In genomic region chr2:128501022-128501690, GRCh38 we compare ENCODE assay signal across 18 cellular contexts.
DNase-seq lines count a peak whose midpoint lies in the region; ATAC-seq and TF ChIP-seq lines count a peak whose summit lies in the region.
"Had no signal": no experiment of that assay in that cellular context is flagged by ENCODE, and none has a peak within 500 bp of the region (broad histone marks: within the 10 kb centered on the region; RNA-seq: fewer than 3 reads in every experiment).

No MANE protein-coding gene starts in this region.

- H3K4me1 Mint-ChIP-seq in type B pancreatic cell (ENCODE audit: unreplicated experiment): peaks cover 20% of the 10 kb centered on the region
- H3K4me1 Mint-ChIP-seq in activated CD4-positive, alpha-beta T cell treated with anti-CD3 and anti-CD28 coated beads for 36 hours: no peaks in the 10 kb centered on the region

- no peak overlapping the region for H3K4me3 Mint-ChIP-seq in type B pancreatic cell
- no peak overlapping the region for H3K4me3 Mint-ChIP-seq in activated CD4-positive, alpha-beta T cell treated with anti-CD3 and anti-CD28 coated beads for 36 hours
- H3K4me3 Mint-ChIP-seq: CD8-positive, alpha-beta T cell had no signal

- intact Hi-C loops in activated CD4-positive, alpha-beta T cell treated with anti-CD3 and anti-CD28 coated beads for 36 hours (cut with DNase I, micrococcal nuclease): no loop called here
- intact Hi-C loops in psoas muscle (cut with DNase I): no loop called here

- 73 to 76% (median 73%) methylated on average over 12 of the region's 12 CpGs for WGBS in psoas muscle, 3 donors

- no peak for TF ChIP-seq CTCF in type B pancreatic cell (conservative IDR thresholded peaks at IDR 0.05)
- TF ChIP-seq CTCF in psoas muscle (IDR thresholded peaks at IDR 0.05): no peak

- H3K27me3 ChIP-seq in psoas muscle (ENCODE audit: insufficient read depth in 3 of 3, low read length in 2 of 3): no peaks in the 10 kb centered on the region

- POLR2A ChIA-PET in activated CD4-positive, alpha-beta T cell treated with anti-CD3 and anti-CD28 coated beads for 36 hours (lab: Charles Lee): no interaction called here

- no peaks in the 10 kb centered on the region for H3K9me3 Mint-ChIP-seq in type B pancreatic cell
- no peaks in the 10 kb centered on the region for H3K9me3 Mint-ChIP-seq in activated CD4-positive, alpha-beta T cell treated with anti-CD3 and anti-CD28 coated beads for 36 hours (ENCODE audit: low read depth)
- H3K9me3 Mint-ChIP-seq: CD8-positive, alpha-beta T cell had no signal

- H3K9me3 ChIP-seq in KOPT-K1 (ENCODE audit: insufficient read depth, low read length, poor library complexity, severe bottlenecking) (no peaks in the 10 kb centered on the region), psoas muscle (no peaks in the 10 kb centered on the region)

- no peaks in the 10 kb centered on the region for H3K4me1 ChIP-seq in psoas muscle

- no peak for ATAC-seq in activated CD4-positive, alpha-beta T cell treated with anti-CD3 and anti-CD28 coated beads for 36 hours
- ATAC-seq in psoas muscle: no peak
- ATAC-seq: CD8-positive, alpha-beta T cell; SK-N-SH treated with all-trans-retinoic acid at 6 μM for 48 hours had no signal

- no peaks in the 10 kb centered on the region for H3K36me3 Mint-ChIP-seq in type B pancreatic cell
- no peaks in the 10 kb centered on the region for H3K36me3 Mint-ChIP-seq in activated CD4-positive, alpha-beta T cell treated with anti-CD3 and anti-CD28 coated beads for 36 hours (ENCODE audit: low read depth)
- H3K36me3 Mint-ChIP-seq: CD8-positive, alpha-beta T cell had no signal

- DNase-seq in DMS79 treated with DMSO at 0.1 percent for 48 hours (lab: John Stamatoyannopoulos, UW): peak; percentile 10
- DNase-seq in islet precursor cell: peak; percentile 41
- DNase-seq in type B pancreatic cell (ENCODE audit: extremely low spot score, unreplicated experiment): peak; percentile 42
- DNase-seq in NOMO-1 treated with DMSO at 0.1 percent for 48 hours (lab: John Stamatoyannopoulos, UW; ENCODE audit: unreplicated experiment): no peak
- DNase-seq in activated CD4-positive, alpha-beta T cell treated with anti-CD3 and anti-CD28 coated beads for 36 hours: no peak
- DNase-seq in psoas muscle: no peak
- DNase-seq: GF-D8, GOT3, Kasumi-1, NCI-H1417 treated with DMSO at 0.1 percent for 48 hours, NCI-H2029, NCI-H2171, NCI-H446, NCI-H69, SHP77 treated with DMSO at 0.1 percent for 48 hours had no signal

- H3K27me3 Mint-ChIP-seq in type B pancreatic cell: no peaks in the 10 kb centered on the region
- peaks cover 2% of the 10 kb centered on the region for H3K27me3 Mint-ChIP-seq in activated CD4-positive, alpha-beta T cell treated with anti-CD3 and anti-CD28 coated beads for 36 hours

- no peak overlapping the region for H3K27ac Mint-ChIP-seq in type B pancreatic cell
- H3K27ac Mint-ChIP-seq in activated CD4-positive, alpha-beta T cell treated with anti-CD3 and anti-CD28 coated beads for 36 hours: no peak overlapping the region
- H3K27ac Mint-ChIP-seq: CD8-positive, alpha-beta T cell had no signal

- CTCF ChIA-PET in activated CD4-positive, alpha-beta T cell treated with anti-CD3 and anti-CD28 coated beads for 36 hours (lab: Charles Lee): no interaction called here

- H3K4me3 ChIP-seq in psoas muscle: no peak overlapping the region

- H3K27ac ChIP-seq in KOPT-K1 (ENCODE audit: low read depth, low read length, poor library complexity, severe bottlenecking) (peak overlapping the region; percentile 83), psoas muscle (no peak overlapping the region)

- H3K36me3 ChIP-seq in KOPT-K1 (ENCODE audit: insufficient read depth, low read length): no peaks in the 10 kb centered on the region
- H3K36me3 ChIP-seq in psoas muscle (ENCODE audit: insufficient read depth in 1 of 2, low read depth in 1 of 2): no peaks in the 10 kb centered on the region

Comparison
In these comparisons a context has a peak if more than half of its experiments do, and no peak if none do; other contexts are left out.
1. DNase-seq: peak in DMS79 treated with DMSO at 0.1 percent for 48 hours (single experiment), islet precursor cell (single experiment) and type B pancreatic cell (single experiment); none in NOMO-1 treated with DMSO at 0.1 percent for 48 hours (single experiment), activated CD4-positive, alpha-beta T cell treated with anti-CD3 and anti-CD28 coated beads for 36 hours (single experiment) and psoas muscle (0 of 2).